In the genomic region with DNA sequence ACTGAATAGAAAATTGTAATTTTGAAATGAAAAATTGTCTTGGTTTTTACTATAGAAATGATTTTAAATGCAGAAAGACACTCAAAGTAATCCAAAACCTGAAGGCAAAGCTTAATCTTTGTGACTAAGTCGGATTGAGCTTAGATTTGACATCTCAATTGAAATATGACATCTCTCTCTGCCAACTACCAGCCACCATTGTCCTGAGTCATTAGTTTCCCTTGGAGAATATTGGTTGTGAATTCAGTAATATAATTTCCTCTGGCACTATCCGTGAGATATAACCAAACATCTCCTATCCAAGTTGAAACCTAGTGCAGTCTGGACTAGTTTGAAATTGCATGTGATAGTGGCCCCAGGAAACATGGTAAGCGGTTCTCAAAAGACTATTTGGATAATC, we compare ENCODE assay signal across 14 cellular contexts.
"Had no signal": no experiment of that assay in that cellular context is flagged by ENCODE, and none has a peak within 500 bp of the region (broad histone marks: within the 10 kb centered on the region; RNA-seq: fewer than 3 reads in every experiment).

No MANE protein-coding gene starts in this region.

- H3K4me3 ChIP-seq: breast epithelium, tibial nerve, vagina had no signal

- ATAC-seq: left colon, WTC11 had no signal

- H3K27ac Mint-ChIP-seq: activated naive CD8-positive, alpha-beta T cell; endodermal cell; naive B cell; WTC11 had no signal

- H3K9me3 ChIP-seq: breast epithelium, tibial nerve, vagina had no signal

- H3K36me3 ChIP-seq: breast epithelium, tibial nerve, vagina had no signal

- H3K36me3 Mint-ChIP-seq: activated naive CD8-positive, alpha-beta T cell; naive B cell; WTC11 had no signal

- H3K4me1 ChIP-seq: breast epithelium, tibial nerve, vagina had no signal

- H3K27ac ChIP-seq: breast epithelium, tibial nerve, vagina had no signal

- H3K9me3 Mint-ChIP-seq: endodermal cell, WTC11 had no signal

- H3K27me3 ChIP-seq: breast epithelium, tibial nerve, vagina had no signal

- H3K27me3 Mint-ChIP-seq: activated naive CD8-positive, alpha-beta T cell; naive B cell had no signal

- DNase-seq: activated CD4-positive, alpha-beta T cell treated with anti-CD3 and anti-CD28 coated beads, Interleukin-2, amount 50 U/mL, for 1 hour; activated gamma-delta T cell; activated T-cell treated with anti-CD3 and anti-CD28 coated beads, Interleukin-2, amount 50 U/mL, for 1 hour; aorta; endodermal cell; erythroblast; foreskin fibroblast; left colon; naive B cell had no signal

- H3K4me3 Mint-ChIP-seq: activated naive CD8-positive, alpha-beta T cell; endodermal cell; naive B cell; WTC11 had no signal
